In the genomic region with DNA sequence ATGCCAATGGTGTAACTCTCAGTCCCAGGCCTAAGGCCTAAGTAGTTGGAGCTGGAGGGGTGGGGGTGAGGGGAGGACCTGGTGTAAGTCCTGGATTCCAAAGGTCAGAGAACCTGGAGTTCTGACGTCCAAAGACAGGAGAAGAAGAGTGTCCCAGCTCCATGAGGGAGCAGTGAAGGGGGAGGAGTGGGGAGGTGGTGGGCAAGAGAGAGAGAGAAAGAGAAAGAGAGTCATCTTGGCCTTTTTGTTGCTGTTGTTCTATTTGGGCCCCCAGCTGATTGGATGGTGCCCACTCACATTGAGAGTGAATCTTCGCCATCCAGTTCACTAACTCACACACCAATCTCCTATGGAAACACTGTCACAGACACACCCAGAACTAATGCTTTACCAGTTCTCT, we compare ENCODE assay signal across 25 cellular contexts.
DNase-seq lines count a peak whose midpoint lies in the region; ATAC-seq, FAIRE-seq and TF ChIP-seq lines count a peak whose summit lies in the region.
"Had no signal": no experiment of that assay in that cellular context is flagged by ENCODE, and none has a peak within 500 bp of the region (broad histone marks: within the 10 kb centered on the region; RNA-seq: fewer than 3 reads in every experiment).

No MANE protein-coding gene starts in this region.

- H3K4me3 ChIP-seq in coronary artery (no peak overlapping the region), vagina (no peak overlapping the region), gastrocnemius medialis (no peak overlapping the region)
- H3K4me3 ChIP-seq: A549; BLaER1 treated with 17β-estradiol and CSF1 and Interleukin-3, amounts not matched to agents 10 nM and 100 nM; GM12878; GM23248; HAP-1 had no signal

- DNase-seq in H54 (ENCODE audit: insufficient read length, low spot score) (no peak), coronary artery (ENCODE audit: low spot score) (peak; percentile 52), sciatic nerve (ENCODE audit: low spot score) (peak; percentile 10), vagina (ENCODE audit: extremely low spot score in 2 of 2) (peak; percentile 16 to 77), NCI-H1694 (lab: John Stamatoyannopoulos, UW) (no peak), gastrocnemius medialis (no peak)
- DNase-seq: 8988T; ACHN; AML-193; BE2C; CD4-positive, alpha-beta T cell; CD8-positive, alpha-beta memory T cell; DMS 273 treated with DMSO at 0.1 percent for 48 hours; DMS79; EL; GDM1; GM23248; HFFc6 had no signal

- H3K36me3 ChIP-seq in vagina: no peaks in the 10 kb centered on the region
- H3K36me3 ChIP-seq in gastrocnemius medialis: no peaks in the 10 kb centered on the region
- H3K36me3 ChIP-seq: BE2C; BLaER1 treated with 17β-estradiol and CSF1 and Interleukin-3, amounts not matched to agents 10 nM and 100 nM; HAP-1 had no signal

- in situ Hi-C loops in gastrocnemius medialis (cut with MboI; ENCODE audit: low sequenced_read_pairs in 4 of 4): no loop called here

- ATAC-seq in sciatic nerve (no peak), gastrocnemius medialis (no peak), HG03135 (IDR thresholded peaks at IDR 0.05; ENCODE audit: unreplicated experiment) (no peak)
- ATAC-seq: A549, GM12878 had no signal

- H3K27ac ChIP-seq in coronary artery (no peak overlapping the region), vagina (no peak overlapping the region), gastrocnemius medialis (no peak overlapping the region)
- H3K27ac ChIP-seq: A549; BLaER1 treated with 17β-estradiol and CSF1 and Interleukin-3, amounts not matched to agents 10 nM and 100 nM; GM23248 had no signal

- H3K9me3 ChIP-seq in vagina (no peaks in the 10 kb centered on the region), gastrocnemius medialis (no peaks in the 10 kb centered on the region)
- H3K9me3 ChIP-seq: BE2C, HAP-1 had no signal

- TF ChIP-seq POLR2A in H54 (IDR thresholded peaks at IDR 0.05; ENCODE audit: low read depth, low read length) (no peak), vagina (IDR thresholded peaks at IDR 0.05) (no peak), gastrocnemius medialis (IDR thresholded peaks at IDR 0.05) (no peak)

- FAIRE-seq in H54 (lab: Jason Lieb, UNC): peak; percentile 58
- FAIRE-seq: A549, D721Med, GM12878, GM19239 had no signal

- intact Hi-C loops in sciatic nerve (cut with DNase I) (no loop called here), vagina (cut with DNase I) (no loop called here), gastrocnemius medialis (cut with DNase I; ENCODE audit: low total_unique reads) (no loop called here)

- H3K27me3 ChIP-seq in vagina (no peaks in the 10 kb centered on the region), gastrocnemius medialis (no peaks in the 10 kb centered on the region)
- H3K27me3 ChIP-seq: BE2C; BLaER1 treated with 17β-estradiol and CSF1 and Interleukin-3, amounts not matched to agents 10 nM and 100 nM had no signal

- TF ChIP-seq CTCF in coronary artery (IDR thresholded peaks at IDR 0.05) (no peak), vagina (IDR thresholded peaks at IDR 0.05) (no peak), gastrocnemius medialis (IDR thresholded peaks at IDR 0.05 in 4 of 5, conservative IDR thresholded peaks at IDR 0.05 in 1 of 5) (no peak)

- H3K4me1 ChIP-seq in vagina (peaks cover 8% of the 10 kb centered on the region), gastrocnemius medialis (peaks cover 11 to 14% of the 10 kb centered on the region in 2 donors)
- H3K4me1 ChIP-seq: A549, BE2C, HAP-1 had no signal

Comparison
In these comparisons a context has a peak if more than half of its experiments do, and no peak if none do; other contexts are left out.
1. DNase-seq: peak in coronary artery (single experiment), sciatic nerve (single experiment) and vagina (2 of 2); none in H54 (single experiment), NCI-H1694 (single experiment) and gastrocnemius medialis (0 of 2).